Comparison of ENCODE assay signal across 17 cellular contexts in the genomic region with DNA sequence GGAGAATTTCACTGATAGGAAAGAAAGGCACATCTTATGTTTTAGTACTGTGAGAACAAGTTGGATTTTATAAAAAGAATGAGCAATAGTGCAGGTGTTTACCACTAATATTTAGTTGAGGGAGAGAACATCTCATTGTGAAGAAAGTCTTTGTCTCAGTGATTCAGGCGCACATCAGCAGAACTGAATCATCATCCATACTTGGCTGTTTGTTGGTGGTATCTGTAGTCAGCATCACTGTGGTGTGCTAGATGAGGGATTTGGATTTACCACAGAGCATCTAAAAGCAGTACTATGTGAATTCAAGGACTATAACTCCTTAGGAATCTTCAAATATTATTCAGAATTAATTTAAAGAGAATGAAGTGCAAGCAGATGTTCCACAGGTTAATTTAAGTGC.
"Had no signal": no experiment of that assay in that cellular context is flagged by ENCODE, and none has a peak within 500 bp of the region (broad histone marks: within the 10 kb centered on the region; RNA-seq: fewer than 3 reads in every experiment).

No MANE protein-coding gene starts in this region.

- H3K9me3 ChIP-seq: tibial artery, uterus had no signal

- H3K27ac Mint-ChIP-seq: activated B cell treated with CpG ODN at 0.5 μM for 24 hours; activated CD4-positive, alpha-beta T cell treated with anti-CD3 and anti-CD28 coated beads, Interleukin-2, amount 10 ng/mL, durations not matched to agents 7 days and 5 days; endodermal cell; naive thymus-derived CD4-positive, alpha-beta T cell; progenitor cell of endocrine pancreas; stimulated activated effector memory CD8-positive, alpha-beta T cell treated with anti-CD3 and anti-CD28 coated beads, Interleukin-12 subunit alpha, Interleukin-12 subunit beta, amount 100 ng/mL, for 72 hours had no signal

- DNase-seq: activated B cell treated with CpG ODN at 0.5 μM for 24 hours; activated CD4-positive, alpha-beta T cell treated with anti-CD3 and anti-CD28 coated beads, Interleukin-2, amount 10 ng/mL, durations not matched to agents 7 days and 5 days; activated CD8-positive, alpha-beta memory T cell treated with anti-CD3 and anti-CD28 coated beads for 24 hours; activated naive CD4-positive, alpha-beta T cell treated with Interleukin-2 at 50 U/mL for 16 hours; brain microvascular endothelial cell; cerebellar nuclear complex; dermis blood vessel endothelial cell; endodermal cell; glutamatergic neuron; naive thymus-derived CD4-positive, alpha-beta T cell; occipital lobe; right cardiac atrium; tibial artery; uterus had no signal

- ATAC-seq: esophagus mucosa; naive thymus-derived CD4-positive, alpha-beta T cell; right cardiac atrium; stimulated activated effector memory CD8-positive, alpha-beta T cell treated with anti-CD3 and anti-CD28 coated beads, Interleukin-12 subunit alpha, Interleukin-12 subunit beta, amount 100 ng/mL, for 72 hours had no signal

- H3K27me3 ChIP-seq: brain microvascular endothelial cell, tibial artery, uterus had no signal

- H3K9me3 Mint-ChIP-seq: activated B cell treated with CpG ODN at 0.5 μM for 24 hours, endodermal cell had no signal

- H3K4me3 Mint-ChIP-seq: activated B cell treated with CpG ODN at 0.5 μM for 24 hours; activated CD4-positive, alpha-beta T cell treated with anti-CD3 and anti-CD28 coated beads, Interleukin-2, amount 10 ng/mL, durations not matched to agents 7 days and 5 days; endodermal cell; naive thymus-derived CD4-positive, alpha-beta T cell; stimulated activated effector memory CD8-positive, alpha-beta T cell treated with anti-CD3 and anti-CD28 coated beads, Interleukin-12 subunit alpha, Interleukin-12 subunit beta, amount 100 ng/mL, for 72 hours had no signal

- H3K4me1 ChIP-seq: tibial artery, uterus had no signal

- H3K36me3 Mint-ChIP-seq: naive thymus-derived CD4-positive, alpha-beta T cell; stimulated activated effector memory CD8-positive, alpha-beta T cell treated with anti-CD3 and anti-CD28 coated beads, Interleukin-12 subunit alpha, Interleukin-12 subunit beta, amount 100 ng/mL, for 72 hours had no signal

- H3K27me3 Mint-ChIP-seq: activated B cell treated with CpG ODN at 0.5 μM for 24 hours; activated CD4-positive, alpha-beta T cell treated with anti-CD3 and anti-CD28 coated beads, Interleukin-2, amount 10 ng/mL, durations not matched to agents 7 days and 5 days; naive thymus-derived CD4-positive, alpha-beta T cell; progenitor cell of endocrine pancreas had no signal

- H3K4me3 ChIP-seq: tibial artery, uterus had no signal

- H3K36me3 ChIP-seq: brain microvascular endothelial cell, tibial artery, uterus had no signal

- H3K27ac ChIP-seq: brain microvascular endothelial cell, tibial artery, uterus had no signal

- H3K4me1 Mint-ChIP-seq: activated B cell treated with CpG ODN at 0.5 μM for 24 hours; activated CD4-positive, alpha-beta T cell treated with anti-CD3 and anti-CD28 coated beads, Interleukin-2, amount 10 ng/mL, durations not matched to agents 7 days and 5 days; endodermal cell; naive thymus-derived CD4-positive, alpha-beta T cell; stimulated activated effector memory CD8-positive, alpha-beta T cell treated with anti-CD3 and anti-CD28 coated beads, Interleukin-12 subunit alpha, Interleukin-12 subunit beta, amount 100 ng/mL, for 72 hours had no signal
